ENCODE assay signal across 1 cellular context in the genomic region with DNA sequence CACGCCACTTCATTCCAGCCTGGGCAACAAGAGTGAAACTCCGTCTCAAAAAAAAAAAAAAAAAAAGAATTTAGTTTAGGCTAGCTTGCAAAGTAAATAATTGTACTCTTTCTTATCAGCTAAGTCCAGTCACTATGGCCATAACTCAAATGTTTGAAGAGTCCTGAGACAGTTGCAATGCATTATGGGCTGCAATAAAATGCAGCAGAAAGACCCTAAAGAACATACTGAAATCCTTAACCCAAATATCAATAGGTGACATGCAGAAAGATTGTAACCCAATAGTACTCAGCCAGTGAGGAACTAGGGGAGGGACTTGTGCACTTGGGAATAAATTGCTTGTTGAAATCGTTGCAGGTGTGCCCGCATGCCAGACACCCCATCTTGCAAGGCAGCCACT.
A peak's percentile ranks its signal among the peaks of the same experiment; 100 is the strongest.
TF ChIP-seq lines count a peak whose summit lies in the region.

No MANE protein-coding gene starts in this region.

TF ChIP-seq in K562, 482 proteins besides CTCF, POLR2A, EP300 and RAD21 (continued from another document and continues in another):
- TF ChIP-seq, protein P1, sequence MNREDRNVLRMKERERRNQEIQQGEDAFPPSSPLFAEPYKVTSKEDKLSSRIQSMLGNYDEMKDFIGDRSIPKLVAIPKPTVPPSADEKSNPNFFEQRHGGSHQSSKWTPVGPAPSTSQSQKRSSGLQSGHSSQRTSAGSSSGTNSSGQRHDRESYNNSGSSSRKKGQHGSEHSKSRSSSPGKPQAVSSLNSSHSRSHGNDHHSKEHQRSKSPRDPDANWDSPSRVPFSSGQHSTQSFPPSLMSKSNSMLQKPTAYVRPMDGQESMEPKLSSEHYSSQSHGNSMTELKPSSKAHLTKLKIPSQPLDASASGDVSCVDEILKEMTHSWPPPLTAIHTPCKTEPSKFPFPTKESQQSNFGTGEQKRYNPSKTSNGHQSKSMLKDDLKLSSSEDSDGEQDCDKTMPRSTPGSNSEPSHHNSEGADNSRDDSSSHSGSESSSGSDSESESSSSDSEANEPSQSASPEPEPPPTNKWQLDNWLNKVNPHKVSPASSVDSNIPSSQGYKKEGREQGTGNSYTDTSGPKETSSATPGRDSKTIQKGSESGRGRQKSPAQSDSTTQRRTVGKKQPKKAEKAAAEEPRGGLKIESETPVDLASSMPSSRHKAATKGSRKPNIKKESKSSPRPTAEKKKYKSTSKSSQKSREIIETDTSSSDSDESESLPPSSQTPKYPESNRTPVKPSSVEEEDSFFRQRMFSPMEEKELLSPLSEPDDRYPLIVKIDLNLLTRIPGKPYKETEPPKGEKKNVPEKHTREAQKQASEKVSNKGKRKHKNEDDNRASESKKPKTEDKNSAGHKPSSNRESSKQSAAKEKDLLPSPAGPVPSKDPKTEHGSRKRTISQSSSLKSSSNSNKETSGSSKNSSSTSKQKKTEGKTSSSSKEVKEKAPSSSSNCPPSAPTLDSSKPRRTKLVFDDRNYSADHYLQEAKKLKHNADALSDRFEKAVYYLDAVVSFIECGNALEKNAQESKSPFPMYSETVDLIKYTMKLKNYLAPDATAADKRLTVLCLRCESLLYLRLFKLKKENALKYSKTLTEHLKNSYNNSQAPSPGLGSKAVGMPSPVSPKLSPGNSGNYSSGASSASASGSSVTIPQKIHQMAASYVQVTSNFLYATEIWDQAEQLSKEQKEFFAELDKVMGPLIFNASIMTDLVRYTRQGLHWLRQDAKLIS (CRISPR knock-in tag; IDR thresholded peaks at IDR 0.05) = no peak
- TF ChIP-seq DDX20 (tag; IDR thresholded peaks at IDR 0.05; ENCODE audit: low read depth) = no peak
- TF ChIP-seq TEAD4 (IDR thresholded peaks at IDR 0.05; ENCODE audit: low read length) = peak; percentile 46; the same call in 1 of the 2 replicates
- TF ChIP-seq TEAD4 (CRISPR knock-in tag; IDR thresholded peaks at IDR 0.05; ENCODE audit: borderline replicate concordance) = no peak
- TF ChIP-seq TCF7L2 (IDR thresholded peaks at IDR 0.05; ENCODE audit: low read depth, low read length) = no peak
- TF ChIP-seq GABPA (tag; conservative IDR thresholded peaks at IDR 0.05; ENCODE audit: low read depth) = no peak
- TF ChIP-seq PHF20 (IDR thresholded peaks at IDR 0.05; ENCODE audit: partially characterized antibody) = no peak
- no peak for TF ChIP-seq SRSF7 (optimal IDR thresholded peaks at IDR 0.05; ENCODE audit: low read depth, low read length)
- TF ChIP-seq, protein P2, sequence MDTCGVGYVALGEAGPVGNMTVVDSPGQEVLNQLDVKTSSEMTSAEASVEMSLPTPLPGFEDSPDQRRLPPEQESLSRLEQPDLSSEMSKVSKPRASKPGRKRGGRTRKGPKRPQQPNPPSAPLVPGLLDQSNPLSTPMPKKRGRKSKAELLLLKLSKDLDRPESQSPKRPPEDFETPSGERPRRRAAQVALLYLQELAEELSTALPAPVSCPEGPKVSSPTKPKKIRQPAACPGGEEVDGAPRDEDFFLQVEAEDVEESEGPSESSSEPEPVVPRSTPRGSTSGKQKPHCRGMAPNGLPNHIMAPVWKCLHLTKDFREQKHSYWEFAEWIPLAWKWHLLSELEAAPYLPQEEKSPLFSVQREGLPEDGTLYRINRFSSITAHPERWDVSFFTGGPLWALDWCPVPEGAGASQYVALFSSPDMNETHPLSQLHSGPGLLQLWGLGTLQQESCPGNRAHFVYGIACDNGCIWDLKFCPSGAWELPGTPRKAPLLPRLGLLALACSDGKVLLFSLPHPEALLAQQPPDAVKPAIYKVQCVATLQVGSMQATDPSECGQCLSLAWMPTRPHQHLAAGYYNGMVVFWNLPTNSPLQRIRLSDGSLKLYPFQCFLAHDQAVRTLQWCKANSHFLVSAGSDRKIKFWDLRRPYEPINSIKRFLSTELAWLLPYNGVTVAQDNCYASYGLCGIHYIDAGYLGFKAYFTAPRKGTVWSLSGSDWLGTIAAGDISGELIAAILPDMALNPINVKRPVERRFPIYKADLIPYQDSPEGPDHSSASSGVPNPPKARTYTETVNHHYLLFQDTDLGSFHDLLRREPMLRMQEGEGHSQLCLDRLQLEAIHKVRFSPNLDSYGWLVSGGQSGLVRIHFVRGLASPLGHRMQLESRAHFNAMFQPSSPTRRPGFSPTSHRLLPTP (IDR thresholded peaks at IDR 0.05; ENCODE audit: borderline replicate concordance, extremely low read depth, insufficient read length) = no peak
- TF ChIP-seq ZNF146 (CRISPR knock-in tag; IDR thresholded peaks at IDR 0.05; ENCODE audit: unreplicated experiment) = no peak
- TF ChIP-seq EP400 (IDR thresholded peaks at IDR 0.05) = no peak
- peak; percentile 77 for TF ChIP-seq SMAD4 (CRISPR knock-in tag; conservative IDR thresholded peaks at IDR 0.05)
- no peak for TF ChIP-seq SREBF2 (CRISPR knock-in tag; IDR thresholded peaks at IDR 0.05)
- TF ChIP-seq RCOR1 (IDR thresholded peaks at IDR 0.05; ENCODE audit: borderline replicate concordance in 1 of 2, low read depth in 2 of 2, low read length in 2 of 2) = peak in 1 of 2 experiments; percentile 61; a peak in 1 of 4 replicates
- TF ChIP-seq, protein P3, sequence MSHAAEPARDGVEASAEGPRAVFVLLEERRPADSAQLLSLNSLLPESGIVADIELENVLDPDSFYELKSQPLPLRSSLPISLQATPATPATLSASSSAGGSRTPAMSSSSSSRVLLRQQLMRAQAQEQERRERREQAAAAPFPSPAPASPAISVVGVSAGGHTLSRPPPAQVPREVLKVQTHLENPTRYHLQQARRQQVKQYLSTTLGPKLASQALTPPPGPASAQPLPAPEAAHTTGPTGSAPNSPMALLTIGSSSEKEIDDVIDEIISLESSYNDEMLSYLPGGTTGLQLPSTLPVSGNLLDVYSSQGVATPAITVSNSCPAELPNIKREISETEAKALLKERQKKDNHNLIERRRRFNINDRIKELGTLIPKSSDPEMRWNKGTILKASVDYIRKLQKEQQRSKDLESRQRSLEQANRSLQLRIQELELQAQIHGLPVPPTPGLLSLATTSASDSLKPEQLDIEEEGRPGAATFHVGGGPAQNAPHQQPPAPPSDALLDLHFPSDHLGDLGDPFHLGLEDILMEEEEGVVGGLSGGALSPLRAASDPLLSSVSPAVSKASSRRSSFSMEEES (CRISPR knock-in tag; IDR thresholded peaks at IDR 0.05) = no peak
- TF ChIP-seq CTBP1 (IDR thresholded peaks at IDR 0.05; ENCODE audit: borderline replicate concordance) = no peak
- TF ChIP-seq CBFA2T2 (conservative IDR thresholded peaks at IDR 0.05) = peak; percentile 66
- peak; percentile 41; the same call in 1 of the 2 replicates for TF ChIP-seq ATF7 (IDR thresholded peaks at IDR 0.05)
- TF ChIP-seq ZNF121 (CRISPR knock-in tag; conservative IDR thresholded peaks at IDR 0.05) = no peak
- TF ChIP-seq SAP30 (IDR thresholded peaks at IDR 0.05; ENCODE audit: borderline replicate concordance, insufficient read depth, low read depth, low read length, poor library complexity, severe bottlenecking) = no peak
- no peak for TF ChIP-seq KDM5B (IDR thresholded peaks at IDR 0.05; ENCODE audit: insufficient replicate concordance, low read depth, low read length)
- peak; percentile 87 for TF ChIP-seq ZNF384 (IDR thresholded peaks at IDR 0.05; ENCODE audit: low read depth, low read length)
- TF ChIP-seq NR2F6 (CRISPR knock-in tag; IDR thresholded peaks at IDR 0.05) = no peak
- TF ChIP-seq ASH1L (IDR thresholded peaks at IDR 0.05; ENCODE audit: borderline replicate concordance, low read depth, partially characterized antibody) = no peak
- TF ChIP-seq, protein P4, sequence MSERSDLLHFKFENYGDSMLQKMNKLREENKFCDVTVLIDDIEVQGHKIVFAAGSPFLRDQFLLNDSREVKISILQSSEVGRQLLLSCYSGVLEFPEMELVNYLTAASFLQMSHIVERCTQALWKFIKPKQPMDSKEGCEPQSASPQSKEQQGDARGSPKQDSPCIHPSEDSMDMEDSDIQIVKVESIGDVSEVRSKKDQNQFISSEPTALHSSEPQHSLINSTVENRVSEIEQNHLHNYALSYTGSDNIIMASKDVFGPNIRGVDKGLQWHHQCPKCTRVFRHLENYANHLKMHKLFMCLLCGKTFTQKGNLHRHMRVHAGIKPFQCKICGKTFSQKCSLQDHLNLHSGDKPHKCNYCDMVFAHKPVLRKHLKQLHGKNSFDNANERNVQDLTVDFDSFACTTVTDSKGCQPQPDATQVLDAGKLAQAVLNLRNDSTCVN (CRISPR knock-in tag; IDR thresholded peaks at IDR 0.05) = no peak
- TF ChIP-seq SOX6 (IDR thresholded peaks at IDR 0.05) = peak; percentile 67; the same call in 1 of the 2 replicates
- TF ChIP-seq ZNF431 (CRISPR knock-in tag; IDR thresholded peaks at IDR 0.05) = no peak
- TF ChIP-seq FIP1L1 (IDR thresholded peaks at IDR 0.05; ENCODE audit: low read depth, low read length, poor library complexity, severe bottlenecking) = no peak
- no peak for TF ChIP-seq ZNF165 (CRISPR knock-in tag; IDR thresholded peaks at IDR 0.05; ENCODE audit: borderline replicate concordance)
- peak; percentile 74 for TF ChIP-seq TCF3 (CRISPR knock-in tag; IDR thresholded peaks at IDR 0.05)
- TF ChIP-seq, protein P5, sequence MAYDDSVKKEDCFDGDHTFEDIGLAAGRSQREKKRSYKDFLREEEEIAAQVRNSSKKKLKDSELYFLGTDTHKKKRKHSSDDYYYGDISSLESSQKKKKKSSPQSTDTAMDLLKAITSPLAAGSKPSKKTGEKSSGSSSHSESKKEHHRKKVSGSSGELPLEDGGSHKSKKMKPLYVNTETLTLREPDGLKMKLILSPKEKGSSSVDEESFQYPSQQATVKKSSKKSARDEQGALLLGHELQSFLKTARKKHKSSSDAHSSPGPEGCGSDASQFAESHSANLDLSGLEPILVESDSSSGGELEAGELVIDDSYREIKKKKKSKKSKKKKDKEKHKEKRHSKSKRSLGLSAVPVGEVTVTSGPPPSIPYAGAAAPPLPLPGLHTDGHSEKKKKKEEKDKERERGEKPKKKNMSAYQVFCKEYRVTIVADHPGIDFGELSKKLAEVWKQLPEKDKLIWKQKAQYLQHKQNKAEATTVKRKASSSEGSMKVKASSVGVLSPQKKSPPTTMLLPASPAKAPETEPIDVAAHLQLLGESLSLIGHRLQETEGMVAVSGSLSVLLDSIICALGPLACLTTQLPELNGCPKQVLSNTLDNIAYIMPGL (CRISPR knock-in tag; IDR thresholded peaks at IDR 0.05) = no peak
- TF ChIP-seq HOXB6 (CRISPR knock-in tag; IDR thresholded peaks at IDR 0.05; ENCODE audit: borderline replicate concordance) = no peak
- no peak for TF ChIP-seq ZNF589 (CRISPR knock-in tag; IDR thresholded peaks at IDR 0.05; ENCODE audit: low read depth)
- TF ChIP-seq SP2 (IDR thresholded peaks at IDR 0.05; ENCODE audit: extremely low read depth, low read depth, low read length, poor library complexity, severe bottlenecking) = no peak
- TF ChIP-seq SMARCB1 (IDR thresholded peaks at IDR 0.05; ENCODE audit: insufficient read length, low read depth) = no peak
- TF ChIP-seq, protein P6, sequence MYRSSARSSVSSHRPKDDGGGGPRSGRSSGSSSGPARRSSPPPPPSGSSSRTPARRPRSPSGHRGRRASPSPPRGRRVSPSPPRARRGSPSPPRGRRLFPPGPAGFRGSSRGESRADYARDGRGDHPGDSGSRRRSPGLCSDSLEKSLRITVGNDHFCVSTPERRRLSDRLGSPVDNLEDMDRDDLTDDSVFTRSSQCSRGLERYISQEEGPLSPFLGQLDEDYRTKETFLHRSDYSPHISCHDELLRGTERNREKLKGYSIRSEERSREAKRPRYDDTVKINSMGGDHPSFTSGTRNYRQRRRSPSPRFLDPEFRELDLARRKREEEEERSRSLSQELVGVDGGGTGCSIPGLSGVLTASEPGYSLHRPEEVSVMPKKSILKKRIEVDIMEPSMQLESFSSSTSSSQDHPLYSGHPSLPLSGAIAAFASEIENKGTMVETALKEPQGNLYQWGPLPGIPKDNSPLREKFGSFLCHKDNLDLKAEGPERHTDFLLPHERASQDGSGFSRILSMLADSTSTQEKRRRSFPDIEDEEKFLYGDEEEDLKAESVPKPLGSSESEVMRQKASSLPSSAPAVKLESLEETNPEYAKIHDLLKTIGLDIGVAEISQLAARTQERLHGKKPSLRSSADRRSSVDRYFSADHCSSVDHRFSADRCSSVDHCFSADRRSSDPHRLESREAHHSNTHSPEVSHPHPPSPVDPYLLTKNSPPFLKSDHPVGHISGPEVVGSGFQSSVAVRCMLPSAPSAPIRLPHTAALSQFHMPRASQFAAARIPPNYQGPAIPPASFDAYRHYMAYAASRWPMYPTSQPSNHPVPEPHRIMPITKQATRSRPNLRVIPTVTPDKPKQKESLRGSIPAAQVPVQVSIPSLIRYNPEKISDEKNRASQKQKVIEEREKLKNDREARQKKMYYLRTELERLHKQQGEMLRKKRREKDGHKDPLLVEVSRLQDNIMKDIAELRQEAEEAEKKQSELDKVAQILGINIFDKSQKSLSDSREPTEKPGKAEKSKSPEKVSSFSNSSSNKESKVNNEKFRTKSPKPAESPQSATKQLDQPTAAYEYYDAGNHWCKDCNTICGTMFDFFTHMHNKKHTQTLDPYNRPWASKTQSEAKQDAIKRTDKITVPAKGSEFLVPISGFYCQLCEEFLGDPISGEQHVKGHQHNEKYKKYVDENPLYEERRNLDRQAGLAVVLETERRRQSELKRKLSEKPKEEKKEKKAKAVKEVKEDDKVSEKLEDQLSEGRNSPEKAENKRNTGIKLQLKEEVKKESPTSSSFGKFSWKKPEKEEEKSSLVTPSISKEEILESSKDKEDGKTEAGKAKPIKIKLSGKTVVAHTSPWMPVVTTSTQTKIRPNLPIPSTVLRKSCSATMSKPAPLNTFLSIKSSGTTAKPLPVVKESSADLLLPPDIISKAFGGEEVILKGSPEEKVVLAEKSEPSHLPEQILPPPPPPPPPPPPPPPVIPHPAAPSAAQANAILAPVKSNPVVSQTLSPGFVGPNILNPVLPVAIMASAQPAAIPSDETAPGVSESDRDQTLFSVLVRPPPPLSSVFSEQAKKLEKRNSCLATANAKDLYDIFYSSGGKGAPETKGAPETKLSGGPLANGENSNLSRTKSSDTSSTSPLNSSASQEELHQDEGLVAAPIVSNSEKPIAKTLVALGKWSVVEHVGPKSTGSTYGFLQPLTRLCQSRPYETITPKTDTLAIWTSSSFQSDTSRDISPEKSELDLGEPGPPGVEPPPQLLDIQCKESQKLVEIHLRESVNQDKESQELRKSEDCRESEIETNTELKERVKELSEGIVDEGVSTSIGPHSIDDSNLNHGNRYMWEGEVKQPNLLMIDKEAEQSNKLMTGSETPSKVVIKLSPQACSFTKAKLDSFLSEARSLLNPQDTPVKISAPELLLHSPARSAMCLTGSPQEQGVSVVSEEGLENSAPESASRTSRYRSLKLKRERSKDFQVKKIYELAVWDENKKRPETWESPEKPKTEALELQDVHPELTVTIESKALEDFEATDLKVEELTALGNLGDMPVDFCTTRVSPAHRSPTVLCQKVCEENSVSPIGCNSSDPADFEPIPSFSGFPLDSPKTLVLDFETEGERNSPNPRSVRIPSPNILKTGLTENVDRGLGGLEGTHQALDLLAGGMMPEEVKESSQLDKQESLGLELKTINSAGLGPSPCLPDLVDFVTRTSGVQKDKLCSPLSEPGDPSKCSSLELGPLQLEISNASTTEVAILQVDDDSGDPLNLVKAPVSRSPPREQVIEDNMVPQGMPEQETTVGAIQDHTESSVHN (IDR thresholded peaks at IDR 0.05; ENCODE audit: borderline replicate concordance in 1 of 2, low read depth in 1 of 2) = no peak
- peak; percentile 75 for TF ChIP-seq NCOR1 (IDR thresholded peaks at IDR 0.05)
